ENCODE assay signal across 2 cellular contexts in the genomic region with DNA sequence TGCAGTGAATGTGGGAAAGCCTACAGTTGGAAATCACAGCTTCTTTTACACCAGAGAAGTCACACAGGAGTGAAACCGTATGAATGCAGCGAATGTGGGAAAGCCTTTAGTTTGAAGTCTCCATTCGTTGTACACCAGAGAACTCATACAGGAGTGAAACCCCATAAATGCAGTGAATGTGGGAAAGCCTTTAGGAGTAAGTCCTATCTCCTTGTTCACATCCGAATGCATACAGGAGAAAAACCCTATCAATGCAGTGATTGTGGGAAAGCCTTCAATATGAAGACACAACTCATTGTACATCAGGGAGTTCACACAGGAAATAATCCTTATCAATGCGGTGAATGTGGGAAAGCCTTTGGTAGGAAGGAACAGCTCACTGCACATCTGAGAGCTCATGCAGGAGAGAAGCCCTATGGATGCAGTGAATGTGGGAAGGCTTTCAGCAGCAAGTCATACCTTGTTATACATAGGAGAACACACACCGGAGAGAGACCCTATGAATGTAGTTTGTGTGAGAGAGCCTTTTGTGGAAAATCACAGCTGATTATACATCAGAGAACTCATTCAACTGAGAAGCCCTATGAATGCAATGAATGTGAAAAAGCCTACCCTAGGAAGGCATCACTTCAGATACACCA.
A peak's percentile ranks its signal among the peaks of the same experiment; 100 is the strongest.
TF ChIP-seq lines count a peak whose summit lies in the region.

No MANE protein-coding gene starts in this region.

TF ChIP-seq in GM12878, 131 proteins besides CTCF, POLR2A, EP300 and RAD21:
- TF ChIP-seq PRDM15 (CRISPR knock-in tag; IDR thresholded peaks at IDR 0.05), result no peak
- TF ChIP-seq CBX5 (IDR thresholded peaks at IDR 0.05; ENCODE audit: low read depth), result peak; percentile 44; the same call in 1 of the 2 replicates
- peak; percentile 63 for TF ChIP-seq ZNF274 (IDR thresholded peaks at IDR 0.05; ENCODE audit: insufficient read depth, insufficient read length)
- no peak for TF ChIP-seq CEBPB (IDR thresholded peaks at IDR 0.05; ENCODE audit: borderline replicate concordance in 1 of 2, low read depth in 2 of 2, low read length in 2 of 2)
- peak; percentile 56 for TF ChIP-seq KLF5 (IDR thresholded peaks at IDR 0.05; ENCODE audit: partially characterized antibody)
- no peak for TF ChIP-seq RB1 (IDR thresholded peaks at IDR 0.05; ENCODE audit: borderline replicate concordance)

TF ChIP-seq in liver, 16 proteins besides CTCF, POLR2A, EP300 and RAD21:
- no peak for TF ChIP-seq HNF4A (conservative IDR thresholded peaks at IDR 0.05)
- TF ChIP-seq RXRA (IDR thresholded peaks at IDR 0.05), result no peak
- no peak for TF ChIP-seq HNF4G (IDR thresholded peaks at IDR 0.05)
- TF ChIP-seq GABPA (IDR thresholded peaks at IDR 0.05 in 1 of 2, conservative IDR thresholded peaks at IDR 0.05 in 1 of 2), result no peak
- no peak for TF ChIP-seq NR2F2 (IDR thresholded peaks at IDR 0.05)
- no peak for TF ChIP-seq MAX (IDR thresholded peaks at IDR 0.05)
- TF ChIP-seq ATF3 (IDR thresholded peaks at IDR 0.05), result no peak
- TF ChIP-seq, protein P1, sequence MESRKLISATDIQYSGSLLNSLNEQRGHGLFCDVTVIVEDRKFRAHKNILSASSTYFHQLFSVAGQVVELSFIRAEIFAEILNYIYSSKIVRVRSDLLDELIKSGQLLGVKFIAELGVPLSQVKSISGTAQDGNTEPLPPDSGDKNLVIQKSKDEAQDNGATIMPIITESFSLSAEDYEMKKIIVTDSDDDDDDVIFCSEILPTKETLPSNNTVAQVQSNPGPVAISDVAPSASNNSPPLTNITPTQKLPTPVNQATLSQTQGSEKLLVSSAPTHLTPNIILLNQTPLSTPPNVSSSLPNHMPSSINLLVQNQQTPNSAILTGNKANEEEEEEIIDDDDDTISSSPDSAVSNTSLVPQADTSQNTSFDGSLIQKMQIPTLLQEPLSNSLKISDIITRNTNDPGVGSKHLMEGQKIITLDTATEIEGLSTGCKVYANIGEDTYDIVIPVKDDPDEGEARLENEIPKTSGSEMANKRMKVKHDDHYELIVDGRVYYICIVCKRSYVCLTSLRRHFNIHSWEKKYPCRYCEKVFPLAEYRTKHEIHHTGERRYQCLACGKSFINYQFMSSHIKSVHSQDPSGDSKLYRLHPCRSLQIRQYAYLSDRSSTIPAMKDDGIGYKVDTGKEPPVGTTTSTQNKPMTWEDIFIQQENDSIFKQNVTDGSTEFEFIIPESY (IDR thresholded peaks at IDR 0.05), result no peak
- no peak for TF ChIP-seq JUND (IDR thresholded peaks at IDR 0.05)
- TF ChIP-seq EGR1 (IDR thresholded peaks at IDR 0.05; ENCODE audit: low read depth in 2 of 2), result no peak
- no peak for TF ChIP-seq TAF1 (conservative IDR thresholded peaks at IDR 0.05)
- no peak for TF ChIP-seq YY1 (IDR thresholded peaks at IDR 0.05)
TF ChIP-seq in liver: peak in this region for 0.
